Comparison of ENCODE assay signal across 8 cellular contexts in genomic region chr16:4612977-4613635, GRCh38. TPM values are rescaled to one million over a fixed set of nuclear protein-coding genes. Genes with fewer than 3 reads are reported as not detected.
DNase-seq lines count a peak whose midpoint lies in the region; ATAC-seq and TF ChIP-seq lines count a peak whose summit lies in the region.

No MANE protein-coding gene starts in this region.

- dilution Hi-C loops in mammary epithelial cell (cut with HindIII; ENCODE audit: low sequenced_read_pairs) = loop anchor here (5.0 kb wide), 2 partner anchors 49 to 89 kb away; no protein-coding TSS in a partner anchor

- no peaks in the 10 kb centered on the region for H3K27me3 Mint-ChIP-seq in mesothelial cell of epicardium (ENCODE audit: low read depth)

- peaks cover 39% of the 10 kb centered on the region for H3K4me1 ChIP-seq in mammary epithelial cell (ENCODE audit: insufficient read depth, low read length)

- no peaks in the 10 kb centered on the region for H4K20me1 ChIP-seq in mammary epithelial cell (ENCODE audit: insufficient read depth, low read length)

- no peaks in the 10 kb centered on the region for H3K9me3 ChIP-seq in mammary epithelial cell (replicated peaks; ENCODE audit: insufficient read depth, low read length)

- H3K27me3 ChIP-seq in HL-60 (ENCODE audit: insufficient read depth, poor library complexity, severe bottlenecking) (no peaks in the 10 kb centered on the region), mammary epithelial cell (ENCODE audit: insufficient read depth, low read length) (no peaks in the 10 kb centered on the region)

- H3K27ac Mint-ChIP-seq in mesothelial cell of epicardium = peak overlapping the region; percentile 93

- no peaks in the 10 kb centered on the region for H3K9me3 Mint-ChIP-seq in mesothelial cell of epicardium

- no peaks in the 10 kb centered on the region for H3K36me3 Mint-ChIP-seq in mesothelial cell of epicardium

- TF ChIP-seq CTCF in 22Rv1 (IDR thresholded peaks at IDR 0.05) = no peak
- TF ChIP-seq CTCF in HL-60 (IDR thresholded peaks at IDR 0.05; ENCODE audit: insufficient read depth, low read length) = no peak
- no peak for TF ChIP-seq CTCF in mammary epithelial cell (conservative IDR thresholded peaks at IDR 0.05 in 1 of 2, IDR thresholded peaks at IDR 0.05 in 1 of 2; ENCODE audit: extremely low read depth in 1 of 2, insufficient read depth in 1 of 2, low read depth in 1 of 2, low read length in 2 of 2)
- no peak for TF ChIP-seq CTCF in mesothelial cell of epicardium (IDR thresholded peaks at IDR 0.05; ENCODE audit: unreplicated experiment)

- DNase-seq in HL-60 (ENCODE audit: low read depth in 1 of 2, low spot score in 1 of 2) (peak; percentile 56 to 76), mammary epithelial cell (peak; percentile 69), mesothelial cell of epicardium (ENCODE audit: low spot score in 2 of 2, unreplicated experiment in 2 of 2) (no peak), GM03348 (ENCODE audit: low spot score) (no peak), NCI-H2081 (lab: John Stamatoyannopoulos, UW) (no peak)

- ATAC-seq in GM18873 (IDR thresholded peaks at IDR 0.05; ENCODE audit: low FRiP score, unreplicated experiment) = no peak
- ATAC-seq in GM18870 (IDR thresholded peaks at IDR 0.05; ENCODE audit: unreplicated experiment) = no peak

- peaks cover 29% of the 10 kb centered on the region for H3K4me1 Mint-ChIP-seq in mesothelial cell of epicardium

- H3K9ac ChIP-seq in mammary epithelial cell (ENCODE audit: insufficient read depth, low read length) = peak overlapping the region; percentile 41

- H3K27ac ChIP-seq in 22Rv1 = peak overlapping the region; percentile 97
- H3K27ac ChIP-seq in HL-60 (replicated peaks) = peak overlapping the region; percentile 88
- H3K27ac ChIP-seq in mammary epithelial cell (ENCODE audit: insufficient read depth, low read depth, low read length) = peak overlapping the region; percentile 25

- intact Hi-C loops in mammary epithelial cell (cut with micrococcal nuclease) = loop anchor here (10.0 kb wide), 1 partner anchor 78 kb away; the partner anchor contains the start of gene CDIP1

- WGBS in mammary epithelial cell (ENCODE audit: low coverage, missing lambda C conversion rate) = 25% methylated on average over 9 of the region's 14 CpGs

- H3K79me2 ChIP-seq in mammary epithelial cell (ENCODE audit: insufficient read depth, low read length) = peaks cover 47% of the 10 kb centered on the region

- in situ Hi-C loops in mammary epithelial cell (cut with MboI; ENCODE audit: low sequenced_read_pairs in 2 of 2) = no loop called here

- CTCF ChIA-PET in mammary epithelial cell (lab: Charles Lee; ENCODE audit: low non-redundant PET) = no interaction called here

- no peak overlapping the region for H2AFZ ChIP-seq in mammary epithelial cell (ENCODE audit: low read depth, low read length)

- BruUV-seq in mammary epithelial cell (replicated peaks; lab: Mats Ljungman, UMichigan) = no TSS peak

- H3K4me3 ChIP-seq in HL-60 (replicated peaks; ENCODE audit: insufficient read depth, low read length) = peak overlapping the region; percentile 95
- H3K4me3 ChIP-seq in mammary epithelial cell (replicated peaks in 1 of 3; ENCODE audit: insufficient read depth in 1 of 3, low read depth in 2 of 3, low read length in 3 of 3) = peak overlapping the region; percentile 55 to 92 (median 83)

- H3K36me3 ChIP-seq in mammary epithelial cell (ENCODE audit: insufficient read depth, low read length) = no peaks in the 10 kb centered on the region

- H3K4me3 Mint-ChIP-seq in mesothelial cell of epicardium = peak overlapping the region; percentile 72

- peak overlapping the region; percentile 98 for H3K4me2 ChIP-seq in mammary epithelial cell (ENCODE audit: insufficient read depth, low read depth, low read length)

RNA-seq across cellular contexts. Expression of gene UBALD1, which starts 1.6 kb away (rescaled TPM):
- total RNA-seq in mammary epithelial cell (10 to 100 TPM in 1 of 2 donors, 1 to 10 TPM in 1; 8.0 to 29.8 TPM), mesothelial cell of epicardium (51.3 to 59.3 TPM (median 53.1 TPM) in 3 replicates)
- 7.2 TPM for polyA plus RNA-seq in mammary epithelial cell
- 4.4 TPM for polyA minus RNA-seq in mammary epithelial cell

RNA-seq across cellular contexts. Expression of gene MGRN1, which starts 11.5 kb away (rescaled TPM):
- 10 to 100 TPM; 34.2 to 64.8 TPM for total RNA-seq in mammary epithelial cell
- polyA plus RNA-seq in mammary epithelial cell = 8.2 TPM
- 27.9 TPM for polyA minus RNA-seq in mammary epithelial cell
- total RNA-seq in mesothelial cell of epicardium = 110 to 121 TPM (median 117 TPM) in 3 replicates

RNA-seq across cellular contexts. Expression of gene C16orf96, which starts 57.0 kb away (rescaled TPM):
- total RNA-seq in mammary epithelial cell (under 1 TPM in 1 of 2 donors, not detected in 1; 0.17 TPM), mesothelial cell of epicardium (0.45 to 0.95 TPM (median 0.58 TPM) in 3 replicates)
- not detected for polyA plus RNA-seq in mammary epithelial cell
- polyA minus RNA-seq in mammary epithelial cell = not detected

Comparison
In these comparisons a context has a peak if more than half of its experiments do, and no peak if none do; other contexts are left out.
1. H3K27ac ChIP-seq: peak in every context shown above with its lines; median percentile 97 in 22Rv1; 88 in HL-60; 25 in mammary epithelial cell.
2. DNase-seq: peak in HL-60 (2 of 2) and mammary epithelial cell (single experiment); none in mesothelial cell of epicardium (0 of 2), GM03348 (single experiment) and NCI-H2081 (0 of 2).